In genomic region chr4:4690854-4691253, GRCh38 we compare ENCODE assay signal across 9 cellular contexts.
"Had no signal": no experiment of that assay in that cellular context is flagged by ENCODE, and none has a peak within 500 bp of the region (broad histone marks: within the 10 kb centered on the region; RNA-seq: fewer than 3 reads in every experiment).

No MANE protein-coding gene starts in this region.

- H3K4me3 ChIP-seq: GM23248, GM23338, HAP-1 had no signal

- DNase-seq: GM23248, GOT3, H7, H9, HCEC 1CT, HFFc6 had no signal

- H3K4me1 ChIP-seq: HAP-1 had no signal

- H2AFZ ChIP-seq: GM23248, GM23338 had no signal

- H3K27ac ChIP-seq: GM23248 had no signal

- H3K9me3 ChIP-seq: HAP-1 had no signal

- H3K36me3 ChIP-seq: HAP-1 had no signal

- ATAC-seq: GM23338, HCT116 had no signal

- H3K4me2 ChIP-seq: GM23338 had no signal

- H3K9ac ChIP-seq: GM23248 had no signal
